7 cellular contexts compared by ENCODE assay signal in the genomic region with DNA sequence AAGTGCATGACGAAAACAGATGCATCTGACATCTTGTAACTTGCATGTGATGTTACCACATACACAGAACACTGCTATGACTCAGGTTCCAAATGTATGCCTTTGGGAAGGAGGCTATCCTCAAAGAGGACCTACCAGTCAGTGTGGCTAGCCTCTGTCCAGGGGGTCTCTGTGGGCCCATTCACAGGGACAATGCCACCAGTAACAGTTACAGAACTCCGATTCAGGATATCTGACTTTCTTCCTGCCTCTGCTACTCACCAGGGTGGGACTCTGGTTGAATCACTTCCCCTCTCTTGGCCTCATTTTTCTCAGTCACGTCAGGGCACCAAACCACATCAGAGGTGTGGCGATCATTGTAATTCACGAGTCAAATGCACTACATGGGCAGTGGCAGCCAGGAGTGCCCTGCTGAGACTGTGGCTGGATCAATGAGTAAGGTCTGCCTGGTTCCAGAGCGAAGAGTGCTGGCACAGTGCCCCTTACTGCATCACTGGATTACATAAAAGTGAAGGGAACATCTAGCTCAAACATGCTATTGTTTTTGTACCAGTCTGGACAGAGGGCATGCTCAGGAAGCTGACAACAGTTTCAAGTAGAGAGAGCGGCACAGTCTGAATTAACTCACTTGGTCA. TPM values are rescaled to one million over a fixed set of nuclear protein-coding genes. Genes with fewer than 3 reads are reported as not detected.
DNase-seq lines count a peak whose midpoint lies in the region; ATAC-seq, FAIRE-seq and TF ChIP-seq lines count a peak whose summit lies in the region.

No MANE protein-coding gene starts in this region.

- FAIRE-seq in D721Med (lab: Jason Lieb, UNC) = no peak

- peak overlapping the region; percentile 27 for H3K4me3 Mint-ChIP-seq in activated T-helper 1 cell treated with anti-CD3 and anti-CD28 coated beads, Interleukin-12 subunit alpha, Interleukin-12 subunit beta, Interleukin-2, Interleukin-4 antibody, amounts not matched to agents 30 ng/mL and 10 ng/mL and 1 ng/mL, durations not matched to agents 14 hours and 24 hours and 36 hours

- no peaks in the 10 kb centered on the region for H3K27me3 Mint-ChIP-seq in activated T-helper 1 cell treated with anti-CD3 and anti-CD28 coated beads, Interleukin-12 subunit alpha, Interleukin-12 subunit beta, Interleukin-2, Interleukin-4 antibody, amounts not matched to agents 30 ng/mL and 10 ng/mL and 1 ng/mL, durations not matched to agents 14 hours and 24 hours and 36 hours (ENCODE audit: insufficient read depth)

- intact Hi-C loops in activated T-helper 1 cell treated with anti-CD3 and anti-CD28 coated beads, Interleukin-12 subunit alpha, Interleukin-12 subunit beta, Interleukin-2, Interleukin-4 antibody, amounts not matched to agents 30 ng/mL and 10 ng/mL and 1 ng/mL, durations not matched to agents 14 hours and 24 hours and 36 hours (cut with micrococcal nuclease) = no loop called here

- DNase-seq in HPDE6-E6E7 (ENCODE audit: extremely low spot score) (peak; percentile 95), foreskin keratinocyte (peak; percentile 93 to 97), skeletal muscle cell (ENCODE audit: low read depth) (peak; percentile 69), D721Med (ENCODE audit: insufficient read length, low spot score) (no peak), iPS-NIHi11 (ENCODE audit: low spot score) (no peak)
- DNase-seq in activated T-helper 1 cell treated with anti-CD3 and anti-CD28 coated beads, Interleukin-12 subunit alpha, Interleukin-12 subunit beta, Interleukin-2, Interleukin-4 antibody, amounts not matched to agents 30 ng/mL and 10 ng/mL and 1 ng/mL, durations not matched to agents 14 hours and 24 hours and 36 hours (ENCODE audit: low spot score) = peak; percentile 20

- peaks cover 56% of the 10 kb centered on the region for H3K4me1 Mint-ChIP-seq in activated T-helper 1 cell treated with anti-CD3 and anti-CD28 coated beads, Interleukin-12 subunit alpha, Interleukin-12 subunit beta, Interleukin-2, Interleukin-4 antibody, amounts not matched to agents 30 ng/mL and 10 ng/mL and 1 ng/mL, durations not matched to agents 14 hours and 24 hours and 36 hours (ENCODE audit: low read depth)

- no peaks in the 10 kb centered on the region for H3K9me3 Mint-ChIP-seq in activated T-helper 1 cell treated with anti-CD3 and anti-CD28 coated beads, Interleukin-12 subunit alpha, Interleukin-12 subunit beta, Interleukin-2, Interleukin-4 antibody, amounts not matched to agents 30 ng/mL and 10 ng/mL and 1 ng/mL, durations not matched to agents 14 hours and 24 hours and 36 hours

- peaks cover 51% of the 10 kb centered on the region for H3K4me1 ChIP-seq in foreskin keratinocyte

- peak; percentile 37 for ATAC-seq in GM19372 (IDR thresholded peaks at IDR 0.05; ENCODE audit: low read depth, unreplicated experiment)
- ATAC-seq in foreskin keratinocyte = peak; percentile 79

- no peaks in the 10 kb centered on the region for H3K27me3 ChIP-seq in foreskin keratinocyte

- peak overlapping the region; percentile 18 for H3K27ac Mint-ChIP-seq in activated T-helper 1 cell treated with anti-CD3 and anti-CD28 coated beads, Interleukin-12 subunit alpha, Interleukin-12 subunit beta, Interleukin-2, Interleukin-4 antibody, amounts not matched to agents 30 ng/mL and 10 ng/mL and 1 ng/mL, durations not matched to agents 14 hours and 24 hours and 36 hours

- H3K27ac ChIP-seq in foreskin keratinocyte = peak overlapping the region; percentile 60

- H3K4me3 ChIP-seq in skeletal muscle cell (ENCODE audit: low read depth, low read length) = no peak overlapping the region

- TF ChIP-seq CTCF in foreskin keratinocyte (conservative IDR thresholded peaks at IDR 0.05) = peak; percentile 33
- TF ChIP-seq CTCF in D721Med (IDR thresholded peaks at IDR 0.05; ENCODE audit: insufficient read depth, missing control alignments) = no peak

- peaks cover 30% of the 10 kb centered on the region for H3K36me3 Mint-ChIP-seq in activated T-helper 1 cell treated with anti-CD3 and anti-CD28 coated beads, Interleukin-12 subunit alpha, Interleukin-12 subunit beta, Interleukin-2, Interleukin-4 antibody, amounts not matched to agents 30 ng/mL and 10 ng/mL and 1 ng/mL, durations not matched to agents 14 hours and 24 hours and 36 hours (ENCODE audit: low read depth)

RNA-seq across cellular contexts. Expression of a gene that starts 13.2 kb away (rescaled TPM):
- 72.5 and 83.7 TPM in 2 replicates for total RNA-seq in activated T-helper 1 cell treated with anti-CD3 and anti-CD28 coated beads, Interleukin-12 subunit alpha, Interleukin-12 subunit beta, Interleukin-2, Interleukin-4 antibody, amounts not matched to agents 30 ng/mL and 10 ng/mL and 1 ng/mL, durations not matched to agents 14 hours and 24 hours and 36 hours
- total RNA-seq in foreskin keratinocyte = 175 and 202 TPM in 2 replicates
- 352 and 359 TPM in 2 replicates for polyA plus RNA-seq in foreskin keratinocyte

RNA-seq across cellular contexts. Expression of a gene that starts 26.6 kb away (rescaled TPM):
- total RNA-seq in activated T-helper 1 cell treated with anti-CD3 and anti-CD28 coated beads, Interleukin-12 subunit alpha, Interleukin-12 subunit beta, Interleukin-2, Interleukin-4 antibody, amounts not matched to agents 30 ng/mL and 10 ng/mL and 1 ng/mL, durations not matched to agents 14 hours and 24 hours and 36 hours = 340 and 348 TPM in 2 replicates
- 270 and 295 TPM in 2 replicates for total RNA-seq in foreskin keratinocyte
- 74.1 and 96.7 TPM in 2 replicates for polyA plus RNA-seq in foreskin keratinocyte

RNA-seq across cellular contexts. Expression of a gene that starts 58.5 kb away (rescaled TPM):
- not detected in 2 replicates for total RNA-seq in activated T-helper 1 cell treated with anti-CD3 and anti-CD28 coated beads, Interleukin-12 subunit alpha, Interleukin-12 subunit beta, Interleukin-2, Interleukin-4 antibody, amounts not matched to agents 30 ng/mL and 10 ng/mL and 1 ng/mL, durations not matched to agents 14 hours and 24 hours and 36 hours
- total RNA-seq in foreskin keratinocyte = 459 and 490 TPM in 2 replicates
- 365 and 441 TPM in 2 replicates for polyA plus RNA-seq in foreskin keratinocyte

Comparison
In these comparisons a context has a peak if more than half of its experiments do, and no peak if none do; other contexts are left out.
1. DNase-seq: peak in HPDE6-E6E7 (single experiment), activated T-helper 1 cell treated with anti-CD3 and anti-CD28 coated beads, Interleukin-12 subunit alpha, Interleukin-12 subunit beta, Interleukin-2, Interleukin-4 antibody, amounts not matched to agents 30 ng/mL and 10 ng/mL and 1 ng/mL, durations not matched to agents 14 hours and 24 hours and 36 hours (single experiment), foreskin keratinocyte (2 of 2) and skeletal muscle cell (single experiment); none in D721Med (single experiment) and iPS-NIHi11 (single experiment).
2. RNA of a gene that starts 58.5 kb away (total RNA-seq): 459 to 490 TPM in foreskin keratinocyte; not detected in activated T-helper 1 cell treated with anti-CD3 and anti-CD28 coated beads, Interleukin-12 subunit alpha, Interleukin-12 subunit beta, Interleukin-2, Interleukin-4 antibody, amounts not matched to agents 30 ng/mL and 10 ng/mL and 1 ng/mL, durations not matched to agents 14 hours and 24 hours and 36 hours; every median in the first group is over 100 times any median in the second.